Comparison of ENCODE assay signal across 10 cellular contexts in the genomic region with DNA sequence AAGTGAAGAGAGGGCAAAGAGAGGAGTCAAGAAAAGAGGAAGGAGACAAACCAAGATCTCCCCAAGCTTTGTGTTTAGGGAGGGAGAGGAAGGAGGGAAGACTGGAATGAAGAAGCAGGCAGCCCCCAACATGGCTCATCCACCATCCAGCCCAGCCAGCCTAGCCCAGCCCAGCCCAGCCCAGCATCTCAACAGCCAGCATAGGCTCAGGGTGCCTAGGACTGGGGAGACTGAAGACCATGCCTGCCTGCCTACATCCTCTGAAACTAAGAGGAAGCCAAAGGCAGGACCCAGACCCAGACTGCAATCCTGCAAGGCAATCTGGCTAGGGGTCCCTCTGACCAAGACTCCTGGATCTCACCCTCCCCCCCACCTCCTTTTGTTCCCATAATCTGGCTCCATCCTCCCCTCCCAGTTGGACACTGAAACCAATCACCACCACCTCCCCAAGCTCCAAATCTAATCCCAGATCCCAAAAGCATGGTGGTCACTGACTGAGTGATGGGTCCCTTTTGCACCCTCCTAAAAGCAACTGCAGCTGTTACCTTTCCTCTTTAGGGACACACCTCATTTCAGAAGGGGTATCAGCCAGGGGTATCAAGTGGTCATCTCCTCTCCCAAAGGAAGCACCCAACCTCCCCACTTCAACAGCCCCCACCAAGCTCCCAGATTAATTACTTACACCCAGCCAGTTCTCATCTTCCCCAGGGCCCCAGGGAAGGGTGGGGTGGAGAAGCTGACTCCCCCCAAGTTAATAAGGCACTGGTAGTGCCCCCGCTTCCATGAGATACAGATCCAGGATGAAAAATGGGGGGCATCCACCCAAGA. TPM values are rescaled to one million over a fixed set of nuclear protein-coding genes. Genes with fewer than 3 reads are reported as not detected.
A peak's percentile ranks its signal among the peaks of the same experiment; 100 is the strongest.
DNase-seq lines count a peak whose midpoint lies in the region; ATAC-seq and TF ChIP-seq lines count a peak whose summit lies in the region.
"Had no signal": no experiment of that assay in that cellular context is flagged by ENCODE, and none has a peak within 500 bp of the region (broad histone marks: within the 10 kb centered on the region; RNA-seq: fewer than 3 reads in every experiment).

No MANE protein-coding gene starts in this region.

- ATAC-seq in heart right ventricle (no peak), Right ventricle myocardium inferior (no peak), body of pancreas (no peak), aorta (ENCODE audit: low FRiP score) (no peak), HG02642 (IDR thresholded peaks at IDR 0.05; ENCODE audit: poor library complexity, unreplicated experiment) (no peak), GM21723 (IDR thresholded peaks at IDR 0.05; ENCODE audit: unreplicated experiment) (no peak), HG03095 (IDR thresholded peaks at IDR 0.05; ENCODE audit: unreplicated experiment) (no peak)

- H3K27me3 ChIP-seq in heart right ventricle (no peaks in the 10 kb centered on the region), body of pancreas (no peaks in the 10 kb centered on the region), mesendoderm (ENCODE audit: insufficient read depth, low read length, poor library complexity) (no peaks in the 10 kb centered on the region), aorta (ENCODE audit: control insufficient read depth in 1 of 2, insufficient read depth in 2 of 2, low read length in 1 of 2) (no peaks in the 10 kb centered on the region)

- peak overlapping the region; percentile 80 for H3K9ac ChIP-seq in mesendoderm (ENCODE audit: low read length)

- intact Hi-C loops in heart right ventricle (cut with DNase I) (loop anchor here in 4 of 10 donors (2.0 to 5.0 kb wide), 5 partner anchors 19 to 55 kb away; a partner anchor contains a TSS), Right ventricle myocardium inferior (cut with DNase I) (loop anchor here (2.0 to 10.0 kb wide), 3 partner anchors 51 to 110 kb away; a partner anchor contains a TSS), body of pancreas (cut with DNase I) (no loop called here), aorta (cut with DNase I) (loop anchor here in 1 of 2 donors (10.0 kb wide), 1 partner anchor 217 kb away; a partner anchor contains a TSS)

- H2BK5ac ChIP-seq in mesendoderm (ENCODE audit: low read length), result no peak overlapping the region

- H3K9me3 ChIP-seq in heart right ventricle, result no peaks in the 10 kb centered on the region
- H3K9me3 ChIP-seq in body of pancreas, result no peaks in the 10 kb centered on the region
- H3K9me3 ChIP-seq in aorta (ENCODE audit: control insufficient read depth, low read length), result no peaks in the 10 kb centered on the region

- peak overlapping the region; percentile 77 for H3K4me2 ChIP-seq in mesendoderm (ENCODE audit: low read length)

- H4K5ac ChIP-seq in mesendoderm (ENCODE audit: low read length), result no peak overlapping the region

- H2AK5ac ChIP-seq in mesendoderm (ENCODE audit: low read length), result peak overlapping the region; percentile 72

- peaks cover 23% of the 10 kb centered on the region for H3K79me1 ChIP-seq in mesendoderm (ENCODE audit: low read length)

- H3K36me3 ChIP-seq in heart right ventricle (peaks cover 0 to 6% (median 0%) of the 10 kb centered on the region in 9 donors), body of pancreas (replicated peaks in 1 of 2; ENCODE audit: insufficient read depth in 1 of 2, low read depth in 2 of 2) (no peaks in the 10 kb centered on the region), mesendoderm (ENCODE audit: control insufficient read depth, insufficient read depth, low read length) (no peaks in the 10 kb centered on the region), aorta (ENCODE audit: control insufficient read depth in 1 of 2, insufficient read depth in 2 of 2, low read length in 1 of 2) (no peaks in the 10 kb centered on the region)

- H3K4me3 ChIP-seq in heart right ventricle (peak overlapping the region; percentile 67 to 100 (median 94)), body of pancreas (peak overlapping the region; percentile 43 to 77), mesendoderm (ENCODE audit: low read length) (peak overlapping the region; percentile 70), aorta (ENCODE audit: low read length in 2 of 2) (peak overlapping the region; percentile 96 to 98)

- TF ChIP-seq CTCF in heart right ventricle (IDR thresholded peaks at IDR 0.05) (no peak), body of pancreas (IDR thresholded peaks at IDR 0.05) (no peak)

- WGBS in heart right ventricle, 2 donors, result 27 to 29% methylated on average over 1 of the region's 1 CpG
- 44 to 58% methylated on average over 1 of the region's 1 CpG for WGBS in body of pancreas, 2 donors
- no CpG with 5 or more reads among the region's 1 CpG for WGBS in mesendoderm (ENCODE audit: extremely low coverage, insufficient coverage, low lambda C conversion rate)
- 13% methylated on average over 1 of the region's 1 CpG for WGBS in aorta, 2 donors

- peak overlapping the region; percentile 89 for H3K56ac ChIP-seq in mesendoderm (ENCODE audit: low read length)

- H3K4ac ChIP-seq in mesendoderm (ENCODE audit: low read depth, low read length), result no peak overlapping the region

- no peak overlapping the region for H2BK120ac ChIP-seq in mesendoderm (ENCODE audit: low read depth, low read length)

- DNase-seq in heart right ventricle (no peak), Right ventricle myocardium inferior (ENCODE audit: missing footprints) (no peak), body of pancreas (no peak), mesendoderm (no peak), aorta (no peak)
- DNase-seq: SHP77; stimulated activated CD4-positive, alpha-beta T cell treated with anti-CD3 and anti-CD28 coated beads, Interleukin-12 subunit alpha, Interleukin-12 subunit beta, amount 100 ng/mL, for 4 hours had no signal

- H3K79me2 ChIP-seq in mesendoderm (ENCODE audit: control insufficient read depth, insufficient read depth, low read length), result peaks cover 24% of the 10 kb centered on the region

- peaks cover 3 to 67% (median 53%) of the 10 kb centered on the region in 9 donors for H3K4me1 ChIP-seq in heart right ventricle
- peaks cover 44% of the 10 kb centered on the region for H3K4me1 ChIP-seq in body of pancreas
- peaks cover 15% of the 10 kb centered on the region for H3K4me1 ChIP-seq in mesendoderm (ENCODE audit: control insufficient read depth, low read depth, low read length)
- no peaks in the 10 kb centered on the region for H3K4me1 ChIP-seq in aorta (ENCODE audit: control insufficient read depth in 1 of 2, insufficient read depth in 2 of 2, low read length in 2 of 2)

- H3K27ac ChIP-seq in heart right ventricle (peak overlapping the region in 8 of 10 donors; percentile 84 to 98 (median 94)), body of pancreas (peak overlapping the region; percentile 75 to 91 (median 86)), mesendoderm (ENCODE audit: low read depth, low read length) (no peak overlapping the region), aorta (ENCODE audit: low read depth in 1 of 2, low read length in 2 of 2) (peak overlapping the region in 1 of 2 donors; percentile 69)

- H2BK15ac ChIP-seq in mesendoderm (replicated peaks; ENCODE audit: low read depth), result no peak overlapping the region

- TF ChIP-seq POLR2A in body of pancreas (IDR thresholded peaks at IDR 0.05), result no peak

- H3K18ac ChIP-seq in mesendoderm (ENCODE audit: low read length), result no peak overlapping the region

- H3K23ac ChIP-seq in mesendoderm (ENCODE audit: low read length), result no peak overlapping the region

- no peak overlapping the region for H4K8ac ChIP-seq in mesendoderm (ENCODE audit: low read depth, low read length)

RNA-seq across cellular contexts. Expression of a gene that starts 1.2 kb away (rescaled TPM):
- total RNA-seq in heart right ventricle (10 to 100 TPM; 55.2 to 85.4 (median 68.3) TPM), Right ventricle myocardium inferior (67.5 TPM), body of pancreas (10 to 100 TPM; 25.4 to 45.7 TPM), aorta (10 to 100 TPM; 69.7 to 82.6 TPM)
- polyA plus RNA-seq in heart right ventricle (10 to 100 TPM; 56.3 to 63.7 TPM), aorta (10 to 100 TPM; 28.9 to 83.4 TPM)
- polyA plus RNA-seq in mesendoderm (2013, experiment 1 of 2), result 21.7 TPM
- polyA plus RNA-seq in mesendoderm (2013, experiment 2 of 2), result 20.8 TPM

RNA-seq across cellular contexts. Expression of a gene that starts 19.5 kb away (rescaled TPM):
- total RNA-seq in heart right ventricle, result 1 to 10 TPM in 4 of 10 donors, under 1 TPM in 6; 0.49 to 1.9 (median 0.74) TPM
- under 1 TPM; 0.28 to 0.37 TPM for polyA plus RNA-seq in heart right ventricle
- total RNA-seq in Right ventricle myocardium inferior, result 2.0 TPM
- under 1 TPM; 0.26 to 0.99 TPM for total RNA-seq in body of pancreas
- polyA plus RNA-seq in mesendoderm (2013, experiment 1 of 2), result 10.7 TPM
- 10.4 TPM for polyA plus RNA-seq in mesendoderm (2013, experiment 2 of 2)
- 1 to 10 TPM in 1 of 2 donors, under 1 TPM in 1; 0.58 to 1.3 TPM for total RNA-seq in aorta
- 1 to 10 TPM in 1 of 2 donors, not detected in 1; 1.7 TPM for polyA plus RNA-seq in aorta

RNA-seq across cellular contexts. Expression of a gene that starts 48.3 kb away (rescaled TPM):
- total RNA-seq in heart right ventricle (10 to 100 TPM; 12.4 to 16.4 (median 13.6) TPM), Right ventricle myocardium inferior (14.5 TPM), body of pancreas (10 to 100 TPM in 1 of 2 donors, 1 to 10 TPM in 1; 3.9 to 10.5 TPM), aorta (1 to 10 TPM; 1.4 to 2.1 TPM)
- polyA plus RNA-seq in heart right ventricle (1 to 10 TPM in 1 of 2 donors, under 1 TPM in 1; 0.64 to 6.5 TPM), aorta (1 to 10 TPM in 1 of 2 donors, under 1 TPM in 1; 0.88 to 1.4 TPM)
- not detected for polyA plus RNA-seq in mesendoderm (2013, experiment 1 of 2)
- polyA plus RNA-seq in mesendoderm (2013, experiment 2 of 2), result not detected

RNA-seq across cellular contexts. Expression of a gene that starts 51.7 kb away (rescaled TPM):
- total RNA-seq in heart right ventricle, result 10 to 100 TPM; 28.9 to 47.3 (median 32.9) TPM
- polyA plus RNA-seq in heart right ventricle, result 100 to 1,000 TPM in 1 of 2 donors, 10 to 100 TPM in 1; 78.0 to 114 TPM
- 30.4 TPM for total RNA-seq in Right ventricle myocardium inferior
- 10 to 100 TPM; 11.9 to 12.9 TPM for total RNA-seq in body of pancreas
- 181 TPM for polyA plus RNA-seq in mesendoderm (2013, experiment 1 of 2)
- polyA plus RNA-seq in mesendoderm (2013, experiment 2 of 2), result 184 TPM
- 10 to 100 TPM; 30.3 to 32.5 TPM for total RNA-seq in aorta
- 10 to 100 TPM; 22.7 to 40.0 TPM for polyA plus RNA-seq in aorta

RNA-seq across cellular contexts. Expression of a gene that starts 55.7 kb away (rescaled TPM):
- total RNA-seq in heart right ventricle (10 to 100 TPM; 37.9 to 60.7 (median 43.8) TPM), Right ventricle myocardium inferior (47.6 TPM), body of pancreas (10 to 100 TPM; 14.8 to 19.4 TPM), aorta (10 to 100 TPM; 36.9 to 43.4 TPM)
- polyA plus RNA-seq in heart right ventricle (10 to 100 TPM; 25.2 to 41.7 TPM), aorta (10 to 100 TPM; 19.0 to 19.8 TPM)
- polyA plus RNA-seq in mesendoderm (2013, experiment 1 of 2), result 147 TPM
- 143 TPM for polyA plus RNA-seq in mesendoderm (2013, experiment 2 of 2)
